Comparison of ENCODE assay signal across 16 cellular contexts in genomic region chr22:50183141-50183971, GRCh38. TPM values are rescaled to one million over a fixed set of nuclear protein-coding genes. Genes with fewer than 3 reads are reported as not detected.
DNase-seq lines count a peak whose midpoint lies in the region; ATAC-seq, FAIRE-seq and TF ChIP-seq lines count a peak whose summit lies in the region.
"Had no signal": no experiment of that assay in that cellular context is flagged by ENCODE, and none has a peak within 500 bp of the region (broad histone marks: within the 10 kb centered on the region; RNA-seq: fewer than 3 reads in every experiment).

No MANE protein-coding gene starts in this region.

- peak overlapping the region; percentile 54 for H3K4me3 Mint-ChIP-seq in activated naive CD4-positive, alpha-beta T cell treated with anti-CD3 and anti-CD28 coated beads, Interleukin-2, amount 50 U/mL, for 24 hours

- H4K20me1 ChIP-seq in K562 (replicated peaks; ENCODE audit: control insufficient read depth, insufficient read depth, low read length) = no peaks in the 10 kb centered on the region; the same call in 1 of the 2 replicates

- H3K9ac ChIP-seq in K562 (ENCODE audit: insufficient read depth in 1 of 2, low read depth in 2 of 2, low read length in 2 of 2) (no peak overlapping the region), muscle layer of colon (ENCODE audit: low read length) (no peak overlapping the region)

- no peak for DNase-seq in activated naive CD4-positive, alpha-beta T cell treated with Interleukin-2 at 50 U/mL for 16 hours
- DNase-seq in K562 (ENCODE audit: extremely low read depth in 1 of 4, low spot score in 3 of 4) (no peak), thyroid gland (no peak), germinal center (ENCODE audit: low spot score) (no peak), dorsolateral prefrontal cortex (no peak)
- DNase-seq: activated CD4-positive, alpha-beta T cell treated with anti-CD3 and anti-CD28 coated beads, Interleukin-2, amount 50 U/mL, for 1 hour; activated naive CD4-positive, alpha-beta T cell; DMS79 treated with DMSO at 0.1 percent for 48 hours; NCI-H1436 treated with DMSO at 0.1 percent for 48 hours; NCI-H524 treated with DMSO at 0.1 percent for 48 hours; occipital lobe had no signal

- intact Hi-C loops in K562 (cut with micrococcal nuclease) = no loop called here
- intact Hi-C loops in thyroid gland (cut with DNase I) = no loop called here
- intact Hi-C loops in dorsolateral prefrontal cortex (cut with DNase I) = no loop called here

- H3K27me3 Mint-ChIP-seq in activated naive CD4-positive, alpha-beta T cell treated with anti-CD3 and anti-CD28 coated beads, Interleukin-2, amount 50 U/mL, for 24 hours = peaks cover 2% of the 10 kb centered on the region

- no peak for TF ChIP-seq POLR2A in K562 (conservative IDR thresholded peaks at IDR 0.05)
- TF ChIP-seq POLR2A in thyroid gland (IDR thresholded peaks at IDR 0.05) = no peak

- no peaks in the 10 kb centered on the region for H3K9me3 ChIP-seq in K562 (replicated peaks; ENCODE audit: control insufficient read depth, insufficient read depth, low read depth, low read length)
- no peaks in the 10 kb centered on the region for H3K9me3 ChIP-seq in muscle layer of colon (ENCODE audit: low read length)
- H3K9me3 ChIP-seq in thyroid gland = no peaks in the 10 kb centered on the region
- H3K9me3 ChIP-seq: upper lobe of right lung had no signal

- WGBS in K562 (ENCODE audit: insufficient coverage, low coverage, missing lambda C conversion rate) = 73% methylated on average over 3 of the region's 19 CpGs
- WGBS in thyroid gland, 2 donors = 79 to 91% methylated on average over 13 to 15 of the region's 19 CpGs

- no peaks in the 10 kb centered on the region for H3K9me3 Mint-ChIP-seq in activated naive CD4-positive, alpha-beta T cell treated with anti-CD3 and anti-CD28 coated beads, Interleukin-2, amount 50 U/mL, for 24 hours

- peaks cover 1% of the 10 kb centered on the region for H3K36me3 Mint-ChIP-seq in activated naive CD4-positive, alpha-beta T cell treated with anti-CD3 and anti-CD28 coated beads, Interleukin-2, amount 50 U/mL, for 24 hours

- no peak for FAIRE-seq in K562 (lab: Jason Lieb, UNC)
- FAIRE-seq: RCC 7860 had no signal

- H3K9me1 ChIP-seq in K562 (ENCODE audit: control insufficient read depth, insufficient read depth, low read length) = no peaks in the 10 kb centered on the region

- H3K4me1 Mint-ChIP-seq in activated naive CD4-positive, alpha-beta T cell treated with anti-CD3 and anti-CD28 coated beads, Interleukin-2, amount 50 U/mL, for 24 hours = peaks cover 19% of the 10 kb centered on the region

- CTCF ChIA-PET in K562 (lab: Yijun Ruan, JAX; ENCODE audit: low intra/inter-chr PET ratio) = no interaction called here

- H3K79me2 ChIP-seq in K562 (ENCODE audit: control insufficient read depth, insufficient read depth, low read length) = peaks cover 20% of the 10 kb centered on the region

- peaks cover 8 to 71% of the 10 kb centered on the region in 2 experiments for H3K4me1 ChIP-seq in K562 (replicated peaks in 1 of 2; ENCODE audit: control insufficient read depth in 2 of 2, insufficient read depth in 2 of 2, low read length in 2 of 2)
- H3K4me1 ChIP-seq in muscle layer of colon (ENCODE audit: insufficient read depth, low read length) = peaks cover 21% of the 10 kb centered on the region
- peaks cover 35 to 44% of the 10 kb centered on the region in 2 donors for H3K4me1 ChIP-seq in thyroid gland

- in situ Hi-C loops in K562 (cut with MboI) = no loop called here

- no peak overlapping the region for H3K4me2 ChIP-seq in K562 (ENCODE audit: insufficient read depth, low read length)

- no peak overlapping the region for H2AFZ ChIP-seq in K562 (ENCODE audit: low read depth, low read length)

- H3K27ac Mint-ChIP-seq in activated naive CD4-positive, alpha-beta T cell treated with anti-CD3 and anti-CD28 coated beads, Interleukin-2, amount 50 U/mL, for 24 hours = no peak overlapping the region

- no peak overlapping the region for H3K27ac ChIP-seq in K562 (ENCODE audit: extremely low read depth, low read depth, low read length)
- peak overlapping the region; percentile 12 for H3K27ac ChIP-seq in muscle layer of colon (ENCODE audit: low read depth, low read length)
- peak overlapping the region; percentile 53 to 83 (median 77) for H3K27ac ChIP-seq in thyroid gland
- H3K27ac ChIP-seq in dorsolateral prefrontal cortex = peak overlapping the region in 20 of 59 donors; percentile 11 to 75 (median 40)

- BruUV-seq in K562 (replicated peaks; lab: Mats Ljungman, UMichigan) = no TSS peak

- ATAC-seq in K562 = no peak
- no peak for ATAC-seq in HG02571 (IDR thresholded peaks at IDR 0.05; ENCODE audit: unreplicated experiment)

- H3K27me3 ChIP-seq in K562 (ENCODE audit: control insufficient read depth in 2 of 2, insufficient read depth in 2 of 2, low read length in 2 of 2) (no peaks in the 10 kb centered on the region), muscle layer of colon (ENCODE audit: control insufficient read depth in 1 of 2, insufficient read depth in 2 of 2, low read length in 2 of 2) (peaks cover 0 to 20% of the 10 kb centered on the region in 2 donors), thyroid gland (no peaks in the 10 kb centered on the region), dorsolateral prefrontal cortex (no peaks in the 10 kb centered on the region)
- H3K27me3 ChIP-seq: upper lobe of right lung had no signal

- TF ChIP-seq EP300 in K562 (IDR thresholded peaks at IDR 0.05; ENCODE audit: low read length) = no peak

- peaks cover 3% of the 10 kb centered on the region; the same call in 1 of the 3 replicates for H3K36me3 ChIP-seq in K562 (ENCODE audit: control insufficient read depth, insufficient read depth, low read length)
- H3K36me3 ChIP-seq in muscle layer of colon (ENCODE audit: insufficient read depth, low read length) = no peaks in the 10 kb centered on the region
- no peaks in the 10 kb centered on the region for H3K36me3 ChIP-seq in thyroid gland
- H3K36me3 ChIP-seq: upper lobe of right lung had no signal

- POLR2A ChIA-PET in K562 (lab: Yijun Ruan, JAX) = interaction anchor here (1.6 kb wide), 1 partner anchor 12 kb away, joined by 7 read pairs; the partner anchor contains the start of gene PANX2

- TF ChIP-seq RAD21 in K562 (CRISPR knock-in tag; conservative IDR thresholded peaks at IDR 0.05 in 1 of 2, IDR thresholded peaks at IDR 0.05 in 1 of 2) = no peak

- H3K4me3 ChIP-seq in K562 (no peak overlapping the region), muscle layer of colon (ENCODE audit: low read depth in 1 of 2, low read length in 2 of 2) (no peak overlapping the region), thyroid gland (replicated peaks in 1 of 3) (no peak overlapping the region), dorsolateral prefrontal cortex (peak overlapping the region in 1 of 59 donors; percentile 66)
- H3K4me3 ChIP-seq: upper lobe of right lung had no signal

- no peak for TF ChIP-seq CTCF in K562 (IDR thresholded peaks at IDR 0.05 in 2 of 3, conservative IDR thresholded peaks at IDR 0.05 in 1 of 3; ENCODE audit: insufficient read depth in 2 of 3, low read depth in 1 of 3, low read length in 3 of 3)
- TF ChIP-seq CTCF in thyroid gland (IDR thresholded peaks at IDR 0.05) = no peak
- no peak for TF ChIP-seq CTCF in dorsolateral prefrontal cortex (IDR thresholded peaks at IDR 0.05 in 54 of 56, conservative IDR thresholded peaks at IDR 0.05 in 2 of 56; ENCODE audit: low read depth in 1 of 56, partially characterized antibody in 56 of 56)

RNA-seq across cellular contexts. Expression of gene TRABD, which starts 2.4 kb away (rescaled TPM):
- total RNA-seq in K562 (2011; cell fraction: chromatin; rRNA removed; ENCODE audit: low replicate concordance) = 44.8 and 168 TPM in 2 replicates
- 130 and 141 TPM in 2 replicates for total RNA-seq in K562 (2011; cell fraction: nucleolus; rRNA removed)
- total RNA-seq in K562 (2011; cell fraction: nucleoplasm; rRNA removed) = 69.2 and 70.6 TPM in 2 replicates
- total RNA-seq in K562 (2014; rRNA removed) = 41.2 and 49.8 TPM in 2 replicates
- 1.4 and 2.8 TPM in 2 replicates for total RNA-seq in K562 (2014; rRNA removed; fragmentation: Illumina TruSeq; extraction: Trizol)
- 14.0 and 14.7 TPM in 2 replicates for total RNA-seq in K562 (2015; rRNA removed; fragmentation: Illumina TruSeq; extraction: Trizol)
- total RNA-seq in K562 (2021) = 55.3 and 59.3 TPM in 2 replicates
- polyA plus RNA-seq in K562 (2011; rRNA removed) = 24.3 and 35.9 TPM in 2 replicates
- polyA plus RNA-seq in K562 (2011; cell fraction: cytosol; rRNA removed) = 27.7 and 49.1 TPM in 2 replicates
- 268 and 323 TPM in 2 replicates for polyA plus RNA-seq in K562 (2011; cell fraction: nucleus; rRNA removed)
- 38.7 and 63.6 TPM in 2 replicates for polyA plus RNA-seq in K562 (2012)
- polyA plus RNA-seq in K562 (2014; fragmentation: Illumina TruSeq; extraction: Trizol) = 7.7 and 20.3 TPM in 2 replicates
- under 1 TPM; 0.08 to 0.59 TPM for polyA plus RNA-seq in K562 (2014; fragmentation: Nextera tagmentation; extraction: Ambion mirVana)
- polyA plus RNA-seq in K562 (2014; rRNA removed) = 62.0 and 62.9 TPM in 2 replicates
- polyA minus RNA-seq in K562 (2011; rRNA and poly(A)+ RNA removed) = 4.1 and 8.2 TPM in 2 replicates
- 15.3 and 18.4 TPM in 2 replicates for polyA minus RNA-seq in K562 (2011; cell fraction: cytosol; rRNA and poly(A)+ RNA removed)
- polyA minus RNA-seq in K562 (2011; cell fraction: nucleus; rRNA and poly(A)+ RNA removed) = 21.8 and 25.8 TPM in 2 replicates
- total RNA-seq in thyroid gland = 10 to 100 TPM; 26.6 to 51.9 (median 31.5) TPM
- 10 to 100 TPM in 119 of 120 experiments, 1 to 10 TPM in 1; 8.2 to 34.3 (median 18.0) TPM for total RNA-seq in dorsolateral prefrontal cortex

RNA-seq across cellular contexts. Expression of gene PANX2, which starts 12.8 kb away (rescaled TPM):
- total RNA-seq in K562 (2011; cell fraction: chromatin; rRNA removed; ENCODE audit: low replicate concordance) = 2.9 and 7.9 TPM in 2 replicates
- total RNA-seq in K562 (2011; cell fraction: nucleolus; rRNA removed) = 4.5 and 5.7 TPM in 2 replicates
- total RNA-seq in K562 (2011; cell fraction: nucleoplasm; rRNA removed) = 4.0 and 4.1 TPM in 2 replicates
- 0.61 and 1.0 TPM in 2 replicates for total RNA-seq in K562 (2014; rRNA removed)
- total RNA-seq in K562 (2014; rRNA removed; fragmentation: Illumina TruSeq; extraction: Trizol) = 0.06 and 0.07 TPM in 2 replicates
- total RNA-seq in K562 (2015; rRNA removed; fragmentation: Illumina TruSeq; extraction: Trizol) = 0.15 and 0.29 TPM in 2 replicates
- 3.0 and 3.9 TPM in 2 replicates for total RNA-seq in K562 (2021)
- 1.1 and 1.7 TPM in 2 replicates for polyA plus RNA-seq in K562 (2011; rRNA removed)
- 2.4 and 3.0 TPM in 2 replicates for polyA plus RNA-seq in K562 (2011; cell fraction: cytosol; rRNA removed)
- polyA plus RNA-seq in K562 (2011; cell fraction: nucleus; rRNA removed) = 7.8 and 9.9 TPM in 2 replicates
- 2.1 and 7.6 TPM in 2 replicates for polyA plus RNA-seq in K562 (2012)
- polyA plus RNA-seq in K562 (2014; fragmentation: Illumina TruSeq; extraction: Trizol) = 0.22 and 0.72 TPM in 2 replicates
- under 1 TPM in 1 of 2 experiments, not detected in 1; 0.01 TPM for polyA plus RNA-seq in K562 (2014; fragmentation: Nextera tagmentation; extraction: Ambion mirVana)
- polyA plus RNA-seq in K562 (2014; rRNA removed) = 1.7 and 1.9 TPM in 2 replicates
- 0.24 and 0.60 TPM in 2 replicates for polyA minus RNA-seq in K562 (2011; rRNA and poly(A)+ RNA removed)
- 1.1 and 2.9 TPM in 2 replicates for polyA minus RNA-seq in K562 (2011; cell fraction: cytosol; rRNA and poly(A)+ RNA removed)
- 1.2 and 1.7 TPM in 2 replicates for polyA minus RNA-seq in K562 (2011; cell fraction: nucleus; rRNA and poly(A)+ RNA removed)
- 10 to 100 TPM in 3 of 4 donors, 1 to 10 TPM in 1; 9.0 to 12.1 (median 10.9) TPM for total RNA-seq in thyroid gland
- 10 to 100 TPM; 14.2 to 93.7 (median 47.5) TPM for total RNA-seq in dorsolateral prefrontal cortex

RNA-seq across cellular contexts. Expression of gene SELENOO, which starts 17.5 kb away (rescaled TPM):
- 12.6 and 38.1 TPM in 2 replicates for total RNA-seq in K562 (2011; cell fraction: chromatin; rRNA removed; ENCODE audit: low replicate concordance)
- total RNA-seq in K562 (2011; cell fraction: nucleolus; rRNA removed) = 37.1 and 42.4 TPM in 2 replicates
- total RNA-seq in K562 (2011; cell fraction: nucleoplasm; rRNA removed) = 17.2 and 22.2 TPM in 2 replicates
- total RNA-seq in K562 (2014; rRNA removed) = 23.5 and 30.4 TPM in 2 replicates
- total RNA-seq in K562 (2014; rRNA removed; fragmentation: Illumina TruSeq; extraction: Trizol) = 0.93 and 1.8 TPM in 2 replicates
- total RNA-seq in K562 (2015; rRNA removed; fragmentation: Illumina TruSeq; extraction: Trizol) = 8.3 and 9.2 TPM in 2 replicates
- total RNA-seq in K562 (2021) = 22.6 and 24.4 TPM in 2 replicates
- 9.7 and 14.9 TPM in 2 replicates for polyA plus RNA-seq in K562 (2011; rRNA removed)
- 19.8 and 41.1 TPM in 2 replicates for polyA plus RNA-seq in K562 (2011; cell fraction: cytosol; rRNA removed)
- polyA plus RNA-seq in K562 (2011; cell fraction: nucleus; rRNA removed) = 43.7 and 74.3 TPM in 2 replicates
- 15.4 and 21.7 TPM in 2 replicates for polyA plus RNA-seq in K562 (2012)
- 2.2 and 11.6 TPM in 2 replicates for polyA plus RNA-seq in K562 (2014; fragmentation: Illumina TruSeq; extraction: Trizol)
- under 1 TPM; 0.37 to 0.84 TPM for polyA plus RNA-seq in K562 (2014; fragmentation: Nextera tagmentation; extraction: Ambion mirVana)
- 24.3 and 24.9 TPM in 2 replicates for polyA plus RNA-seq in K562 (2014; rRNA removed)
- 3.3 and 5.5 TPM in 2 replicates for polyA minus RNA-seq in K562 (2011; rRNA and poly(A)+ RNA removed)
- 8.8 and 11.2 TPM in 2 replicates for polyA minus RNA-seq in K562 (2011; cell fraction: cytosol; rRNA and poly(A)+ RNA removed)
- 7.8 TPM in 2 replicates for polyA minus RNA-seq in K562 (2011; cell fraction: nucleus; rRNA and poly(A)+ RNA removed)
- 10 to 100 TPM; 20.7 to 50.6 (median 31.0) TPM for total RNA-seq in thyroid gland
- 10 to 100 TPM; 21.8 to 41.6 (median 30.1) TPM for total RNA-seq in dorsolateral prefrontal cortex
